1 cellular context compared by ENCODE assay signal in genomic region chr1:242523968-242524570, GRCh38.
TF ChIP-seq lines count a peak whose summit lies in the region.

No MANE protein-coding gene starts in this region.

TF ChIP-seq in HEK293, 187 proteins besides CTCF, POLR2A, EP300 and RAD21 (continued from another document):
- TF ChIP-seq ZBTB26 (tag by site-specific recombination; optimal IDR thresholded peaks at IDR 0.05) (peak; percentile 71), ZNF221 (tag by site-specific recombination; IDR thresholded peaks at IDR 0.05; ENCODE audit: borderline replicate concordance) (no peak), ZNF184 (tag by site-specific recombination; IDR thresholded peaks at IDR 0.05) (0 out of 2 replicates have a peak, but pooled peaks have one; percentile 19)
